10 cellular contexts compared by ENCODE assay signal in genomic region chr11:125224391-125225015, GRCh38. TPM values are rescaled to one million over a fixed set of nuclear protein-coding genes. Genes with fewer than 3 reads are reported as not detected.
DNase-seq lines count a peak whose midpoint lies in the region; ATAC-seq and TF ChIP-seq lines count a peak whose summit lies in the region.
"Had no signal": no experiment of that assay in that cellular context is flagged by ENCODE, and none has a peak within 500 bp of the region (broad histone marks: within the 10 kb centered on the region; RNA-seq: fewer than 3 reads in every experiment).

No MANE protein-coding gene starts in this region.

- in situ Hi-C loops in astrocyte of the spinal cord (cut with HindIII; ENCODE audit: low sequenced_read_pairs) = no loop called here

- H3K9ac ChIP-seq in iPS-20b (ENCODE audit: low read depth, low read length) = peak overlapping the region; percentile 30; the same call in 1 of the 2 replicates

- DNase-seq in NCI-H1694 (lab: John Stamatoyannopoulos, UW) (peak; percentile 29), NCI-H1694 treated with DMSO at 0.1 percent for 48 hours (lab: John Stamatoyannopoulos, UW) (no peak), astrocyte of the spinal cord (ENCODE audit: low read depth, low spot score) (peak; percentile 19), stromal cell of bone marrow (ENCODE audit: low read depth) (peak; percentile 16), putamen (ENCODE audit: low spot score) (no peak), HT-29 (ENCODE audit: low spot score) (no peak)
- DNase-seq: T-cell had no signal

- H3K27me3 ChIP-seq in iPS-20b (ENCODE audit: insufficient read depth, low read length) = no peaks in the 10 kb centered on the region
- H3K27me3 ChIP-seq: suprapubic skin had no signal

- no peaks in the 10 kb centered on the region for H3K36me3 ChIP-seq in iPS-20b (ENCODE audit: insufficient read depth, low read depth, low read length)
- H3K36me3 ChIP-seq: suprapubic skin had no signal

- peak; percentile 30 for TF ChIP-seq CTCF in astrocyte of the spinal cord (IDR thresholded peaks at IDR 0.05; ENCODE audit: low read depth, low read length)

- H3K4me3 ChIP-seq in astrocyte of the spinal cord (ENCODE audit: low read depth, low read length) = no peak overlapping the region
- H3K4me3 ChIP-seq in iPS-20b (ENCODE audit: low read length) = no peak overlapping the region
- H3K4me3 ChIP-seq: suprapubic skin had no signal

- no peak overlapping the region for H3K27ac ChIP-seq in iPS-20b (ENCODE audit: low read length)
- H3K27ac ChIP-seq: suprapubic skin had no signal

- peaks cover 31% of the 10 kb centered on the region for H3K4me1 ChIP-seq in iPS-20b (ENCODE audit: insufficient read depth, low read length)
- H3K4me1 ChIP-seq: suprapubic skin had no signal

- no peaks in the 10 kb centered on the region for H3K9me3 ChIP-seq in iPS-20b (ENCODE audit: insufficient read depth, low read depth, low read length)
- H3K9me3 ChIP-seq: suprapubic skin had no signal

- no peak for ATAC-seq in HG02970 (IDR thresholded peaks at IDR 0.05; ENCODE audit: low FRiP score, unreplicated experiment)
- ATAC-seq: T-cell had no signal

RNA-seq across cellular contexts. Expression of gene PKNOX2, which starts 60.0 kb away (rescaled TPM):
- not detected in 2 replicates for total RNA-seq in HT-29 (2014; rRNA removed; shearing (Covaris generic))

Comparison
In these comparisons a context has a peak if more than half of its experiments do, and no peak if none do; other contexts are left out.
1. DNase-seq: peak in NCI-H1694 (single experiment), astrocyte of the spinal cord (single experiment) and stromal cell of bone marrow (single experiment); none in NCI-H1694 treated with DMSO at 0.1 percent for 48 hours (single experiment), putamen (single experiment) and HT-29 (single experiment).